Comparison of ENCODE assay signal across 16 cellular contexts in the genomic region with DNA sequence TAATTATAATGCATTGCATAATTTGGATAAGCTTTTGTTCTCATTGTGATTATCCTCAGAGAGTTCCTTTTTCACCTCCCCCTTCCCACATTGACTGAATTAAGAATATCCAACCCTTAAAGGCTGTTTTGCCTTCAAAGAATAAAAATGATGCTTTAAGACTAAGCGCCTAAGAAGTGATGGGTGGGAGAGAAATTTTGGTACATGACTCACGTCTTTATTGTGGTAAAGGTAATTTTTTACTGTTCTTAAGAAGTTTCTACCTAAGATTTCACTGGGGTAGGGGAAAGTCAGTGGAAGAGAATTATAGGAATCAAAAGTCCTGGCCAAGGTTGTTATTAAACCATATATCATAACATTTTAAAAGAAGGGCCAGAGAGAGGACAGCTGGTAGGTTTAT.
DNase-seq lines count a peak whose midpoint lies in the region; ATAC-seq lines count a peak whose summit lies in the region.
"Had no signal": no experiment of that assay in that cellular context is flagged by ENCODE, and none has a peak within 500 bp of the region (broad histone marks: within the 10 kb centered on the region; RNA-seq: fewer than 3 reads in every experiment).

No MANE protein-coding gene starts in this region.

- peaks cover 1% of the 10 kb centered on the region for H3K9me3 Mint-ChIP-seq in activated CD4-positive, alpha-beta T cell treated with anti-CD3 and anti-CD28 coated beads for 36 hours (ENCODE audit: low read depth)
- peaks cover 2% of the 10 kb centered on the region for H3K9me3 Mint-ChIP-seq in activated naive CD4-positive, alpha-beta T cell treated with anti-CD3 and anti-CD28 coated beads, Interleukin-2, amount 50 U/mL, for 24 hours
- H3K9me3 Mint-ChIP-seq in activated T-helper 17 cell treated with anti-CD3 and anti-CD28 coated beads, Interleukin-2, amount 50 U/mL, for 72 hours = peaks cover 3% of the 10 kb centered on the region

- intact Hi-C loops in activated CD4-positive, alpha-beta T cell treated with anti-CD3 and anti-CD28 coated beads for 36 hours (cut with DNase I, micrococcal nuclease) = loop anchor here in 1 of 2 experiments (2.0 kb wide), 1 partner anchor 27 kb away; no protein-coding TSS in a partner anchor

- peaks cover 89% of the 10 kb centered on the region for H3K4me1 Mint-ChIP-seq in activated CD4-positive, alpha-beta T cell treated with anti-CD3 and anti-CD28 coated beads for 36 hours
- peaks cover 89% of the 10 kb centered on the region for H3K4me1 Mint-ChIP-seq in activated naive CD4-positive, alpha-beta T cell treated with anti-CD3 and anti-CD28 coated beads, Interleukin-2, amount 50 U/mL, for 24 hours
- peaks cover 43% of the 10 kb centered on the region for H3K4me1 Mint-ChIP-seq in activated T-helper 17 cell treated with anti-CD3 and anti-CD28 coated beads, Interleukin-2, amount 50 U/mL, for 72 hours

- H3K36me3 Mint-ChIP-seq in activated CD4-positive, alpha-beta T cell treated with anti-CD3 and anti-CD28 coated beads for 36 hours (ENCODE audit: low read depth) = peaks cover 1% of the 10 kb centered on the region
- peaks cover 1% of the 10 kb centered on the region for H3K36me3 Mint-ChIP-seq in activated naive CD4-positive, alpha-beta T cell treated with anti-CD3 and anti-CD28 coated beads, Interleukin-2, amount 50 U/mL, for 24 hours
- no peaks in the 10 kb centered on the region for H3K36me3 Mint-ChIP-seq in activated T-helper 17 cell treated with anti-CD3 and anti-CD28 coated beads, Interleukin-2, amount 50 U/mL, for 72 hours (ENCODE audit: low read depth)

- POLR2A ChIA-PET in activated CD4-positive, alpha-beta T cell treated with anti-CD3 and anti-CD28 coated beads for 36 hours (lab: Charles Lee) = interaction anchor here (0.7 to 1.4 kb wide), 2 partner anchors 12 to 120 kb away, joined by 3 read pairs; no protein-coding TSS in a partner anchor

- CTCF ChIA-PET in activated CD4-positive, alpha-beta T cell treated with anti-CD3 and anti-CD28 coated beads for 36 hours (lab: Charles Lee) = interaction anchor here (0.5 to 12.4 kb wide), 9 partner anchors 11 to 211 kb away, joined by 3 to 205 read pairs (median 4); a partner anchor contains a TSS

- DNase-seq in activated CD4-positive, alpha-beta T cell treated with anti-CD3 and anti-CD28 coated beads for 36 hours = no peak
- no peak for DNase-seq in activated CD4-positive, alpha-beta T cell treated with anti-CD3 and anti-CD28 coated beads for 4 hours
- DNase-seq in activated naive CD4-positive, alpha-beta T cell treated with anti-CD3 and anti-CD28 coated beads, Interleukin-2, amount 50 U/mL, for 16 hours = no peak
- DNase-seq in putamen (ENCODE audit: low spot score) (peak; percentile 76), UCSD-AML1 (lab: John Stamatoyannopoulos, UW; ENCODE audit: unreplicated experiment) (no peak)
- no peak for DNase-seq in activated effector memory CD4-positive, alpha-beta T cell treated with Interleukin-2 at 50 U/mL for 16 hours
- DNase-seq: COR-L47, GOT3, MV-4-11, NCI-H1417, NCI-H1930, NCI-H2171 treated with DMSO at 0.1 percent for 48 hours, NCI-H446 treated with DMSO at 0.1 percent for 48 hours, PC-3 had no signal

- ATAC-seq in activated CD4-positive, alpha-beta T cell treated with anti-CD3 and anti-CD28 coated beads for 36 hours = peak; percentile 37
- peak; percentile 24 for ATAC-seq in activated T-helper 17 cell treated with anti-CD3 and anti-CD28 coated beads, Interleukin-2, amount 50 U/mL, for 72 hours (replicated peaks)
- ATAC-seq: PC-3 had no signal

- H3K27me3 Mint-ChIP-seq in activated CD4-positive, alpha-beta T cell treated with anti-CD3 and anti-CD28 coated beads for 36 hours = no peaks in the 10 kb centered on the region
- no peaks in the 10 kb centered on the region for H3K27me3 Mint-ChIP-seq in activated naive CD4-positive, alpha-beta T cell treated with anti-CD3 and anti-CD28 coated beads, Interleukin-2, amount 50 U/mL, for 24 hours
- no peaks in the 10 kb centered on the region for H3K27me3 Mint-ChIP-seq in activated T-helper 17 cell treated with anti-CD3 and anti-CD28 coated beads, Interleukin-2, amount 50 U/mL, for 72 hours

- peak overlapping the region; percentile 83 for H3K27ac Mint-ChIP-seq in activated CD4-positive, alpha-beta T cell treated with anti-CD3 and anti-CD28 coated beads for 36 hours
- peak overlapping the region; percentile 53 for H3K27ac Mint-ChIP-seq in activated naive CD4-positive, alpha-beta T cell treated with anti-CD3 and anti-CD28 coated beads, Interleukin-2, amount 50 U/mL, for 24 hours
- peak overlapping the region; percentile 23 for H3K27ac Mint-ChIP-seq in activated T-helper 17 cell treated with anti-CD3 and anti-CD28 coated beads, Interleukin-2, amount 50 U/mL, for 72 hours

- H3K4me3 Mint-ChIP-seq in activated CD4-positive, alpha-beta T cell treated with anti-CD3 and anti-CD28 coated beads for 36 hours = no peak overlapping the region
- peak overlapping the region; percentile 64 for H3K4me3 Mint-ChIP-seq in activated naive CD4-positive, alpha-beta T cell treated with anti-CD3 and anti-CD28 coated beads, Interleukin-2, amount 50 U/mL, for 24 hours
- H3K4me3 Mint-ChIP-seq in activated T-helper 17 cell treated with anti-CD3 and anti-CD28 coated beads, Interleukin-2, amount 50 U/mL, for 72 hours = peak overlapping the region; percentile 60

Comparison
In these comparisons a context has a peak if more than half of its experiments do, and no peak if none do; other contexts are left out.
1. H3K27ac Mint-ChIP-seq: peak in every context shown above with its lines; median percentile 83 in activated CD4-positive, alpha-beta T cell treated with anti-CD3 and anti-CD28 coated beads for 36 hours; 53 in activated naive CD4-positive, alpha-beta T cell treated with anti-CD3 and anti-CD28 coated beads, Interleukin-2, amount 50 U/mL, for 24 hours; 23 in activated T-helper 17 cell treated with anti-CD3 and anti-CD28 coated beads, Interleukin-2, amount 50 U/mL, for 72 hours.